ENCODE assay signal across 20 cellular contexts in the genomic region with DNA sequence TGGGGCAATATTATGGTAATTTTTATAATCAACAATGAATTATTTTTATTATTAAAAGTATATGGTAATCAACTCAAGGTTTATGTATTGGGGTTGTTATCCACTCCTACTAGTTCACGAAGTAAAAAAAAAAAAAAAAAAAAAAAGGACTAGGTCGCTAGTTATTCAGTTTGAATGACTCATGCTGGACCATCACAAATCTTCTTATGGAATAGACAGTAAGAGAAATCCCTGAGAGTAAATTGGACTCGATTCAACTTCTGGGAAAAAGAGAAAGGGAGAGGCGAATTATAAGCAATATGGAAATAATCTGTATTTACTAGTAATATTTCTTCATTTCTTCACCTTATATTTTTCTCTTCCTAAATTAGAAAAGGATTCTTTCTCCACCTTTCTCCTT. TPM values are rescaled to one million over a fixed set of nuclear protein-coding genes. Genes with fewer than 3 reads are reported as not detected.
DNase-seq lines count a peak whose midpoint lies in the region; ATAC-seq, FAIRE-seq and TF ChIP-seq lines count a peak whose summit lies in the region.
"Had no signal": no experiment of that assay in that cellular context is flagged by ENCODE, and none has a peak within 500 bp of the region (broad histone marks: within the 10 kb centered on the region; RNA-seq: fewer than 3 reads in every experiment).

No MANE protein-coding gene starts in this region.

- no peak overlapping the region for H2AFZ ChIP-seq in GM12878 (ENCODE audit: control insufficient read depth, low read depth, low read length)
- no peak overlapping the region for H2AFZ ChIP-seq in neuronal stem cell (ENCODE audit: low read length)

- H3K4me2 ChIP-seq in GM12878 (ENCODE audit: control insufficient read depth, insufficient read depth) = peak overlapping the region; percentile 85; the same call in 1 of the 2 replicates
- no peak overlapping the region for H3K4me2 ChIP-seq in neuronal stem cell (ENCODE audit: insufficient read depth, low read length, poor library complexity, severe bottlenecking)

- H3K4me1 ChIP-seq in GM12878 (ENCODE audit: control insufficient read depth, insufficient read depth, low read length) (peaks cover 15% of the 10 kb centered on the region; the same call in 1 of the 2 replicates), neuronal stem cell (ENCODE audit: control insufficient read depth in 2 of 2, insufficient read depth in 1 of 2, low read depth in 1 of 2, low read length in 2 of 2) (peaks cover 3 to 7% of the 10 kb centered on the region in 2 donors), prostate gland (replicated peaks) (no peaks in the 10 kb centered on the region)
- H3K4me1 ChIP-seq: BLaER1 had no signal

- H2BK5ac ChIP-seq in neuronal stem cell (ENCODE audit: low read length) = no peak overlapping the region

- H3K36me3 ChIP-seq in GM12878 (ENCODE audit: control insufficient read depth in 2 of 2, insufficient read depth in 2 of 2, low read length in 1 of 2) (no peaks in the 10 kb centered on the region; a peak in 1 of 4 replicates), neuronal stem cell (replicated peaks in 1 of 2; ENCODE audit: control insufficient read depth in 2 of 2, insufficient read depth in 2 of 2, low read length in 2 of 2) (peaks cover 1 to 22% of the 10 kb centered on the region in 2 donors), prostate gland (no peaks in the 10 kb centered on the region)
- H3K36me3 ChIP-seq: BLaER1, ovary had no signal

- no peak for TF ChIP-seq EP300 in GM12878 (IDR thresholded peaks at IDR 0.05; ENCODE audit: borderline replicate concordance in 1 of 2, control insufficient read depth in 1 of 2, low read depth in 2 of 2, low read length in 2 of 2)

- H2BK12ac ChIP-seq in neuronal stem cell (ENCODE audit: low read length) = no peak overlapping the region

- no peak for TF ChIP-seq RAD21 in GM12878 (IDR thresholded peaks at IDR 0.05; ENCODE audit: insufficient read depth, low read depth, low read length)

- H3K79me2 ChIP-seq in GM12878 (ENCODE audit: control insufficient read depth, insufficient read depth, low read length) = peaks cover 45% of the 10 kb centered on the region

- H3K36me3 Mint-ChIP-seq in HFFc6 (ENCODE audit: low read depth) = no peaks in the 10 kb centered on the region
- peaks cover 44% of the 10 kb centered on the region for H3K36me3 Mint-ChIP-seq in nephron (ENCODE audit: low read depth)

- POLR2A ChIA-PET in GM12878 (lab: Charles Lee) = no interaction called here

- H3K14ac ChIP-seq in neuronal stem cell (ENCODE audit: low read length) = no peak overlapping the region

- 91% methylated on average over 4 of the region's 4 CpGs for WGBS in GM12878 (ENCODE audit: insufficient coverage, insufficient replicate concordance, low lambda C conversion rate, missing lambda C conversion rate)
- WGBS in neuronal stem cell (ENCODE audit: extremely low coverage in 2 of 2, insufficient read length in 2 of 2, insufficient replicate concordance in 1 of 2), 2 donors = no CpG with 5 or more reads among the region's 4 CpGs
- WGBS in prostate gland = 82% methylated on average over 4 of the region's 4 CpGs

- H2BK120ac ChIP-seq in neuronal stem cell (ENCODE audit: low read depth, low read length) = no peak overlapping the region

- H3K9me3 Mint-ChIP-seq in HFFc6 = no peaks in the 10 kb centered on the region
- H3K9me3 Mint-ChIP-seq in nephron = peaks cover 25% of the 10 kb centered on the region

- no peak overlapping the region for H2AK5ac ChIP-seq in neuronal stem cell (ENCODE audit: low read depth, low read length)

- no peaks in the 10 kb centered on the region for H3K27me3 ChIP-seq in GM12878 (replicated peaks in 1 of 2; ENCODE audit: control insufficient read depth in 2 of 2, insufficient read depth in 2 of 2, low read length in 1 of 2)
- H3K27me3 ChIP-seq in neuronal stem cell (ENCODE audit: control insufficient read depth in 3 of 3, insufficient read depth in 3 of 3, low read depth in 1 of 3, low read length in 3 of 3) = no peaks in the 10 kb centered on the region
- no peaks in the 10 kb centered on the region for H3K27me3 ChIP-seq in prostate gland (replicated peaks; ENCODE audit: insufficient read depth)
- H3K27me3 ChIP-seq: BLaER1, ovary had no signal

- SMC1A ChIA-PET in GM12878 (lab: Charles Lee; ENCODE audit: uncharacterized antibody, unreplicated experiment) = interaction anchor here (1.7 to 2.0 kb wide), 2 partner anchors 8 to 35 kb away, joined by 4 to 8 read pairs; no protein-coding TSS in a partner anchor

- no peak overlapping the region for H3K4ac ChIP-seq in neuronal stem cell (ENCODE audit: low read length)

- H3K27ac Mint-ChIP-seq in HFFc6 (no peak overlapping the region), nephron (peak overlapping the region in 1 of 3 experiments; percentile 46)
- H3K27ac Mint-ChIP-seq: effector memory CD8-positive, alpha-beta T cell had no signal

- ATAC-seq in GM12878 (no peak), GM19328 (IDR thresholded peaks at IDR 0.05; ENCODE audit: unreplicated experiment) (no peak)
- ATAC-seq: effector memory CD8-positive, alpha-beta T cell had no signal

- H3K9me3 ChIP-seq in GM12878 (replicated peaks; ENCODE audit: control insufficient read depth, insufficient read depth, low read length) = peaks cover 5% of the 10 kb centered on the region; the same call in 2 of the 3 replicates
- peaks cover under 1 to 28% of the 10 kb centered on the region in 2 donors for H3K9me3 ChIP-seq in neuronal stem cell (replicated peaks in 1 of 2; ENCODE audit: control insufficient read depth in 2 of 2, insufficient read depth in 1 of 2, low read depth in 1 of 2, low read length in 2 of 2)
- no peaks in the 10 kb centered on the region for H3K9me3 ChIP-seq in prostate gland
- H3K9me3 ChIP-seq: BLaER1, ovary had no signal

- CTCF ChIA-PET in GM12878 (lab: Yijun Ruan, JAX) = interaction anchor here (0.9 kb wide), 1 partner anchor 17 kb away, joined by 3 read pairs; no protein-coding TSS in a partner anchor

- DNase-seq in COR-L47 (lab: John Stamatoyannopoulos, UW) (peak; percentile 2), HFFc6 (no peak), GM12878 (ENCODE audit: low read depth, low spot score) (no peak), neuronal stem cell (ENCODE audit: low spot score) (no peak), GM03348 (ENCODE audit: low spot score) (no peak), prostate gland (ENCODE audit: low spot score) (no peak)
- DNase-seq: activated CD4-positive, alpha-beta T cell treated with anti-CD3 and anti-CD28 coated beads, Interleukin-2, amount 50 U/mL, for 48 hours; activated effector memory CD4-positive, alpha-beta T cell treated with anti-CD3 and anti-CD28 coated beads, Interleukin-2, amount 50 U/mL, for 16 hours; effector memory CD8-positive, alpha-beta T cell; GDM1; MV-4-11; NCI-H2171 treated with DMSO at 0.1 percent for 48 hours; ovary had no signal

- H2BK15ac ChIP-seq in neuronal stem cell (ENCODE audit: low read length) = no peak overlapping the region

- H3K27me3 Mint-ChIP-seq in HFFc6 (ENCODE audit: insufficient read depth) = peaks cover 6% of the 10 kb centered on the region; the same call in 1 of the 2 replicates
- H3K27me3 Mint-ChIP-seq in nephron (ENCODE audit: low read depth) = no peaks in the 10 kb centered on the region

- FAIRE-seq in GM12878 (lab: Jason Lieb, UNC) = no peak
- FAIRE-seq: bronchial epithelial cell, frontal cortex, HTR-8/SVneo had no signal

- no peak overlapping the region for H3K23ac ChIP-seq in neuronal stem cell (ENCODE audit: low read depth, low read length, poor library complexity)

- H3K4me1 Mint-ChIP-seq in HFFc6 (ENCODE audit: low read depth) (peaks cover 17% of the 10 kb centered on the region), nephron (peaks cover 16% of the 10 kb centered on the region)

- H3K79me1 ChIP-seq in neuronal stem cell (ENCODE audit: low read depth, low read length) = peaks cover 3% of the 10 kb centered on the region

- intact Hi-C loops in GM12878 (cut with micrococcal nuclease; ENCODE audit: unreplicated experiment) = no loop called here
- intact Hi-C loops in prostate gland (cut with DNase I) = no loop called here

- H4K8ac ChIP-seq in neuronal stem cell (ENCODE audit: low read depth, low read length) = no peak overlapping the region

- H4K91ac ChIP-seq in neuronal stem cell (ENCODE audit: low read depth, low read length, poor library complexity) = no peak overlapping the region

- no peak overlapping the region for H3K18ac ChIP-seq in neuronal stem cell (ENCODE audit: low read length)

- H3K9ac ChIP-seq in GM12878 (ENCODE audit: control insufficient read depth, insufficient read depth, low read length) (no peak overlapping the region), neuronal stem cell (ENCODE audit: low read depth, low read length, poor library complexity) (no peak overlapping the region)
- H3K9ac ChIP-seq: BLaER1 had no signal

- in situ Hi-C loops in GM12878 (cut with MboI) = no loop called here

- H4K20me1 ChIP-seq in GM12878 (ENCODE audit: control insufficient read depth, insufficient read depth) = no peaks in the 10 kb centered on the region
- H4K20me1 ChIP-seq: BLaER1 had no signal

- H3K4me3 ChIP-seq in GM12878 (peak overlapping the region; percentile 92; the same call in 1 of the 2 replicates), neuronal stem cell (ENCODE audit: low read length in 2 of 2) (peak overlapping the region in 1 of 2 donors; percentile 55), prostate gland (no peak overlapping the region)
- H3K4me3 ChIP-seq: BLaER1, ovary had no signal

- no peak for TF ChIP-seq CTCF in HFFc6 (IDR thresholded peaks at IDR 0.05)
- no peak for TF ChIP-seq CTCF in GM12878 (IDR thresholded peaks at IDR 0.05 in 2 of 3, conservative IDR thresholded peaks at IDR 0.05 in 1 of 3; ENCODE audit: control insufficient read depth in 2 of 3, extremely low read depth in 1 of 3, insufficient read depth in 1 of 3, low read depth in 3 of 3, low read length in 3 of 3)
- no peak for TF ChIP-seq CTCF in nephron (IDR thresholded peaks at IDR 0.05; ENCODE audit: unreplicated experiment in 3 of 3)
- TF ChIP-seq CTCF in prostate gland (IDR thresholded peaks at IDR 0.05) = no peak

- H3K27ac ChIP-seq in GM12878 (ENCODE audit: control insufficient read depth, insufficient read depth) = no peak overlapping the region
- no peak overlapping the region for H3K27ac ChIP-seq in neuronal stem cell (replicated peaks; ENCODE audit: low read length)
- H3K27ac ChIP-seq in prostate gland = no peak overlapping the region
- H3K27ac ChIP-seq: BLaER1, ovary had no signal

- RAD21 ChIA-PET in GM12878 (lab: Charles Lee; ENCODE audit: unreplicated experiment) = no interaction called here

- TF ChIP-seq POLR2A in GM12878 (IDR thresholded peaks at IDR 0.05; ENCODE audit: low read depth, low read length) = no peak
- TF ChIP-seq POLR2A in prostate gland (IDR thresholded peaks at IDR 0.05) = no peak

- peak overlapping the region; percentile 87; the same call in 1 of the 2 replicates for H3K4me3 Mint-ChIP-seq in HFFc6
- peak overlapping the region; percentile 94 to 97 (median 94) for H3K4me3 Mint-ChIP-seq in nephron

- BruUV-seq in GM12878 (replicated peaks; lab: Mats Ljungman, UMichigan) = no TSS peak

RNA-seq across cellular contexts. Expression of gene MYEF2, which starts 2.0 kb away (rescaled TPM):
- 10 to 100 TPM in 5 of 6 experiments, 1 to 10 TPM in 1; 7.0 to 12.9 (median 11.5) TPM for total RNA-seq in HFFc6 (2021; fragmentation: NEBNext Ultra II Directional; extraction: Animal tissue kit (Norgen Biotek cat#: 25700))
- total RNA-seq in GM12878 (2013; cell fraction: nucleolus; rRNA removed) = 151 and 156 TPM in 2 replicates
- total RNA-seq in GM12878 (2014; rRNA removed) (17.3 and 21.6 TPM in 2 replicates), GM12878 (2014; rRNA removed; fragmentation: Illumina TruSeq; extraction: Trizol) (22.5 and 26.2 TPM in 2 replicates), GM12878 (2021) (21.8 and 26.1 TPM in 2 replicates), prostate gland (10 to 100 TPM; 10.2 to 23.3 TPM)
- polyA plus RNA-seq in GM12878 (2011; ENCODE audit: low read depth) = 15.4 TPM
- polyA plus RNA-seq in GM12878 (2011; rRNA removed) (47.0 and 85.1 TPM in 2 replicates), GM12878 (2014; fragmentation: Illumina TruSeq; extraction: Trizol) (34.1 and 45.8 TPM in 2 replicates), GM12878 (2014; fragmentation: Nextera tagmentation; extraction: Ambion mirVana) (10 to 100 TPM; 10.2 to 11.7 TPM), GM12878 (2014; rRNA removed) (30.5 and 32.0 TPM in 2 replicates), GM12878 (2016; fragmentation: Nextera tagmentation; extraction: Ambion mirVana) (10 to 100 TPM in 1 of 2 experiments, 1 to 10 TPM in 1; 9.2 to 15.9 TPM)
- polyA plus RNA-seq in GM12878 (2011; cell fraction: cytosol; rRNA removed) = 8.8 and 8.9 TPM in 2 replicates
- 91.7 and 102 TPM in 2 replicates for polyA plus RNA-seq in GM12878 (2011; cell fraction: nucleus; rRNA removed)
- polyA plus RNA-seq in GM12878 (2012) = 21.0 and 26.1 TPM in 2 replicates
- 20.8 and 24.7 TPM in 2 replicates for polyA minus RNA-seq in GM12878 (2011; rRNA and poly(A)+ RNA removed)
- 10.2 and 11.1 TPM in 2 replicates for polyA minus RNA-seq in GM12878 (2011; cell fraction: cytosol; rRNA and poly(A)+ RNA removed)
- 39.9 and 57.8 TPM in 2 replicates for polyA minus RNA-seq in GM12878 (2011; cell fraction: nucleus; rRNA and poly(A)+ RNA removed)
- 105 TPM for polyA plus RNA-seq in neuronal stem cell (2013, experiment 1 of 2)
- polyA plus RNA-seq in neuronal stem cell (2013, experiment 2 of 2) = 112 TPM

RNA-seq across cellular contexts. Expression of gene CTXN2, which starts 15.4 kb away (rescaled TPM):
- total RNA-seq in HFFc6 (2021; fragmentation: NEBNext Ultra II Directional; extraction: Animal tissue kit (Norgen Biotek cat#: 25700)) = not detected
- total RNA-seq in GM12878 (2013; cell fraction: nucleolus; rRNA removed) = not detected in 2 replicates
- total RNA-seq in GM12878 (2014; rRNA removed) (not detected in 2 replicates), GM12878 (2014; rRNA removed; fragmentation: Illumina TruSeq; extraction: Trizol) (0.09 TPM in 1 of 2 replicates, not detected in the other), GM12878 (2021) (not detected in 2 replicates), prostate gland (not detected)
- not detected for polyA plus RNA-seq in GM12878 (2011; ENCODE audit: low read depth)
- polyA plus RNA-seq in GM12878 (2011; rRNA removed) (not detected in 2 replicates), GM12878 (2014; fragmentation: Illumina TruSeq; extraction: Trizol) (0.01 TPM in 1 of 2 replicates, not detected in the other), GM12878 (2014; fragmentation: Nextera tagmentation; extraction: Ambion mirVana) (not detected), GM12878 (2014; rRNA removed) (not detected in 2 replicates), GM12878 (2016; fragmentation: Nextera tagmentation; extraction: Ambion mirVana) (not detected)
- not detected in 2 replicates for polyA plus RNA-seq in GM12878 (2011; cell fraction: cytosol; rRNA removed)
- polyA plus RNA-seq in GM12878 (2011; cell fraction: nucleus; rRNA removed) = not detected in 2 replicates
- polyA plus RNA-seq in GM12878 (2012) = not detected in 2 replicates
- polyA minus RNA-seq in GM12878 (2011; rRNA and poly(A)+ RNA removed) = not detected in 2 replicates
- not detected in 2 replicates for polyA minus RNA-seq in GM12878 (2011; cell fraction: cytosol; rRNA and poly(A)+ RNA removed)
- polyA minus RNA-seq in GM12878 (2011; cell fraction: nucleus; rRNA and poly(A)+ RNA removed) = not detected in 2 replicates
- polyA plus RNA-seq in neuronal stem cell (2013, experiment 1 of 2) = 0.13 TPM
- polyA plus RNA-seq in neuronal stem cell (2013, experiment 2 of 2) = 0.08 TPM
- total RNA-seq: bronchial epithelial cell, mesenteric fat pad, ovary had no signal
- polyA plus RNA-seq: ovary had no signal

RNA-seq across cellular contexts. Expression of gene SLC12A1, which starts 30.0 kb away (rescaled TPM):
- total RNA-seq in HFFc6 (2021; fragmentation: NEBNext Ultra II Directional; extraction: Animal tissue kit (Norgen Biotek cat#: 25700)) = not detected
- not detected in 2 replicates for total RNA-seq in GM12878 (2013; cell fraction: nucleolus; rRNA removed)
- under 0.01 TPM in 1 of 2 replicates, not detected in the other for total RNA-seq in GM12878 (2014; rRNA removed)
- total RNA-seq in GM12878 (2014; rRNA removed; fragmentation: Illumina TruSeq; extraction: Trizol) = not detected in 2 replicates
- not detected in 2 replicates for total RNA-seq in GM12878 (2021)
- not detected for polyA plus RNA-seq in GM12878 (2011; ENCODE audit: low read depth)
- 0.03 TPM in 1 of 2 replicates, not detected in the other for polyA plus RNA-seq in GM12878 (2011; rRNA removed)
- polyA plus RNA-seq in GM12878 (2011; cell fraction: cytosol; rRNA removed) = not detected in 2 replicates
- polyA plus RNA-seq in GM12878 (2011; cell fraction: nucleus; rRNA removed) = not detected in 2 replicates
- polyA plus RNA-seq in GM12878 (2012) = not detected in 2 replicates
- polyA plus RNA-seq in GM12878 (2014; fragmentation: Illumina TruSeq; extraction: Trizol) = not detected in 2 replicates
- not detected for polyA plus RNA-seq in GM12878 (2014; fragmentation: Nextera tagmentation; extraction: Ambion mirVana)
- polyA plus RNA-seq in GM12878 (2014; rRNA removed) = 0.06 TPM in 1 of 2 replicates, not detected in the other
- polyA plus RNA-seq in GM12878 (2016; fragmentation: Nextera tagmentation; extraction: Ambion mirVana) = not detected
- not detected in 2 replicates for polyA minus RNA-seq in GM12878 (2011; rRNA and poly(A)+ RNA removed)
- not detected in 2 replicates for polyA minus RNA-seq in GM12878 (2011; cell fraction: cytosol; rRNA and poly(A)+ RNA removed)
- polyA minus RNA-seq in GM12878 (2011; cell fraction: nucleus; rRNA and poly(A)+ RNA removed) = not detected in 2 replicates
- polyA plus RNA-seq in neuronal stem cell (2013, experiment 1 of 2) = 0.03 TPM
- under 0.01 TPM for polyA plus RNA-seq in neuronal stem cell (2013, experiment 2 of 2)
- not detected for total RNA-seq in prostate gland
- total RNA-seq: bronchial epithelial cell, mesenteric fat pad, ovary had no signal
- polyA plus RNA-seq: ovary had no signal

RNA-seq across cellular contexts. Expression of gene SLC24A5, which starts 55.3 kb away (rescaled TPM):
- total RNA-seq in HFFc6 (2021; fragmentation: NEBNext Ultra II Directional; extraction: Animal tissue kit (Norgen Biotek cat#: 25700)) = not detected
- not detected in 2 replicates for total RNA-seq in GM12878 (2013; cell fraction: nucleolus; rRNA removed)
- not detected in 2 replicates for total RNA-seq in GM12878 (2014; rRNA removed)
- total RNA-seq in GM12878 (2014; rRNA removed; fragmentation: Illumina TruSeq; extraction: Trizol) = not detected in 2 replicates
- not detected in 2 replicates for total RNA-seq in GM12878 (2021)
- not detected for polyA plus RNA-seq in GM12878 (2011; ENCODE audit: low read depth)
- polyA plus RNA-seq in GM12878 (2011; rRNA removed) = 0.04 TPM in 1 of 2 replicates, not detected in the other
- not detected in 2 replicates for polyA plus RNA-seq in GM12878 (2011; cell fraction: cytosol; rRNA removed)
- not detected in 2 replicates for polyA plus RNA-seq in GM12878 (2011; cell fraction: nucleus; rRNA removed)
- polyA plus RNA-seq in GM12878 (2012) = not detected in 2 replicates
- not detected in 2 replicates for polyA plus RNA-seq in GM12878 (2014; fragmentation: Illumina TruSeq; extraction: Trizol)
- not detected for polyA plus RNA-seq in GM12878 (2014; fragmentation: Nextera tagmentation; extraction: Ambion mirVana)
- not detected in 2 replicates for polyA plus RNA-seq in GM12878 (2014; rRNA removed)
- not detected for polyA plus RNA-seq in GM12878 (2016; fragmentation: Nextera tagmentation; extraction: Ambion mirVana)
- not detected in 2 replicates for polyA minus RNA-seq in GM12878 (2011; rRNA and poly(A)+ RNA removed)
- not detected in 2 replicates for polyA minus RNA-seq in GM12878 (2011; cell fraction: cytosol; rRNA and poly(A)+ RNA removed)
- not detected in 2 replicates for polyA minus RNA-seq in GM12878 (2011; cell fraction: nucleus; rRNA and poly(A)+ RNA removed)
- polyA plus RNA-seq in neuronal stem cell (2013, experiment 1 of 2) = 0.31 TPM
- 0.36 TPM for polyA plus RNA-seq in neuronal stem cell (2013, experiment 2 of 2)
- total RNA-seq in prostate gland = not detected
- total RNA-seq: bronchial epithelial cell, mesenteric fat pad, ovary had no signal
- polyA plus RNA-seq: ovary had no signal
